8 cellular contexts compared by ENCODE assay signal in genomic region chr2:238203104-238203972, GRCh38. TPM values are rescaled to one million over a fixed set of nuclear protein-coding genes. Genes with fewer than 3 reads are reported as not detected.
DNase-seq lines count a peak whose midpoint lies in the region; ATAC-seq, FAIRE-seq and TF ChIP-seq lines count a peak whose summit lies in the region.

Gene ILKAP (minus strand): TSS chr2:238203695. CDS start chr2:238203553, 142 bp downstream.

- intact Hi-C loops in kidney (cut with DNase I), result no loop called here

- peak; percentile 79 for DNase-seq in AG10803 (ENCODE audit: low read depth)
- peak; percentile 55 to 88 for DNase-seq in NCI-H446 (lab: John Stamatoyannopoulos, UW)
- peak; percentile 93 for DNase-seq in activated CD4-positive, CD25-positive, alpha-beta regulatory T cell treated with anti-CD3 and anti-CD28 coated beads, Interleukin-2, amount 50 U/mL, for 72 hours
- peak; percentile 76 for DNase-seq in cerebellar cortex (ENCODE audit: low spot score)
- DNase-seq in kidney, result peak; percentile 97
- DNase-seq in stimulated activated CD4-positive, alpha-beta T cell treated with anti-CD3 and anti-CD28 coated beads, Interleukin-15, amount 100 ng/mL, for 24 hours, result peak; percentile 91

- no peaks in the 10 kb centered on the region for H3K36me3 ChIP-seq in kidney (ENCODE audit: control insufficient read depth in 1 of 2, insufficient read depth in 2 of 2, low read length in 2 of 2)

- H3K9me3 ChIP-seq in kidney (ENCODE audit: control insufficient read depth in 1 of 2, low read length in 2 of 2), result no peaks in the 10 kb centered on the region

- H3K27ac ChIP-seq in kidney (ENCODE audit: low read depth in 2 of 2, low read length in 2 of 2), result peak within 1 kb of the TSS; percentile 75 to 82

- H3K4me3 ChIP-seq in AG10803 (ENCODE audit: low read length) (peak within 1 kb of the TSS; percentile 81), kidney (ENCODE audit: low read length in 2 of 2) (peak within 1 kb of the TSS; percentile 88 to 90)

- H3K4me1 ChIP-seq in kidney (ENCODE audit: control insufficient read depth in 1 of 2, insufficient read depth in 1 of 2, low read depth in 1 of 2, low read length in 2 of 2), result peaks cover 10 to 16% of the 10 kb centered on the region in 2 donors

- H3K9ac ChIP-seq in kidney (ENCODE audit: low read length in 2 of 2), result peak within 1 kb of the TSS; percentile 78 to 93

- TF ChIP-seq CTCF in AG10803 (conservative IDR thresholded peaks at IDR 0.05; ENCODE audit: low read length) (no peak), kidney (IDR thresholded peaks at IDR 0.05; ENCODE audit: borderline replicate concordance, extremely low read depth, insufficient read depth) (no peak)

- no peak for FAIRE-seq in kidney (lab: Jason Lieb, UNC)

- peak; percentile 97 for ATAC-seq in GM19025 (IDR thresholded peaks at IDR 0.05; ENCODE audit: low read depth, unreplicated experiment)
- peak; percentile 95 for ATAC-seq in HG03196 (IDR thresholded peaks at IDR 0.05; ENCODE audit: unreplicated experiment)

RNA-seq across cellular contexts. Expression of gene ILKAP, which starts in this region (rescaled TPM):
- 47.7 TPM for total RNA-seq in kidney
- 38.4 TPM for polyA plus RNA-seq in kidney (ENCODE audit: insufficient read depth, low read depth, low replicate concordance)

Comparison
In these comparisons a context has a peak if more than half of its experiments do, and no peak if none do; other contexts are left out.
1. Peak in every context shown above with its lines: DNase-seq, ATAC-seq, H3K4me3 ChIP-seq and H3K27ac ChIP-seq.